In genomic region chr6:56683882-56684281, GRCh38 we compare ENCODE assay signal across 11 cellular contexts. TPM values are rescaled to one million over a fixed set of nuclear protein-coding genes. Genes with fewer than 3 reads are reported as not detected.
DNase-seq lines count a peak whose midpoint lies in the region; ATAC-seq and TF ChIP-seq lines count a peak whose summit lies in the region.
"Had no signal": no experiment of that assay in that cellular context is flagged by ENCODE, and none has a peak within 500 bp of the region (broad histone marks: within the 10 kb centered on the region; RNA-seq: fewer than 3 reads in every experiment).

No MANE protein-coding gene starts in this region.

- POLR2A ChIA-PET in PC-9 (lab: Charles Lee; ENCODE audit: unreplicated experiment): interaction anchor here (0.8 kb wide), 1 partner anchor 9 kb away, joined by 5 read pairs; no protein-coding TSS in a partner anchor

- CTCF ChIA-PET in PC-9 (lab: Charles Lee): interaction anchor here (0.5 kb wide), 1 partner anchor 58 kb away, joined by 3 read pairs; no protein-coding TSS in a partner anchor

- no peaks in the 10 kb centered on the region for H3K9me3 ChIP-seq in PC-9 (ENCODE audit: insufficient read depth, low read depth)
- H3K9me3 ChIP-seq in esophagus squamous epithelium: no peaks in the 10 kb centered on the region

- H3K27ac ChIP-seq in PC-9: no peak overlapping the region
- H3K27ac ChIP-seq in esophagus squamous epithelium: peak overlapping the region in 3 of 4 donors; percentile 11 to 34 (median 23)
- H3K27ac ChIP-seq: cardiac muscle cell had no signal

- H3K36me3 ChIP-seq in PC-9 (ENCODE audit: low read depth) (no peaks in the 10 kb centered on the region), esophagus squamous epithelium (no peaks in the 10 kb centered on the region)
- H3K36me3 ChIP-seq: cardiac muscle cell had no signal

- 0 out of 2 replicates have a peak, but pooled peaks cover 9% of the 10 kb centered on the region for H3K79me2 ChIP-seq in PC-9 (ENCODE audit: low read depth)

- intact Hi-C loops in PC-9 (cut with micrococcal nuclease; ENCODE audit: unreplicated experiment): no loop called here
- intact Hi-C loops in esophagus squamous epithelium (cut with DNase I): no loop called here

- no peaks in the 10 kb centered on the region for H4K20me1 ChIP-seq in PC-9 (ENCODE audit: insufficient read depth)

- no TSS peak for BruUV-seq in PC-9 (replicated peaks; lab: Mats Ljungman, UMichigan)

- H3K4me3 ChIP-seq in PC-9: no peak overlapping the region
- H3K4me3 ChIP-seq in esophagus squamous epithelium: no peak overlapping the region
- H3K4me3 ChIP-seq: cardiac muscle cell had no signal

- TF ChIP-seq CTCF in PC-9 (conservative IDR thresholded peaks at IDR 0.05) (no peak), esophagus squamous epithelium (IDR thresholded peaks at IDR 0.05) (no peak)

- H3K27me3 ChIP-seq in PC-9 (ENCODE audit: insufficient read depth, low read depth) (no peaks in the 10 kb centered on the region), esophagus squamous epithelium (no peaks in the 10 kb centered on the region)
- H3K27me3 ChIP-seq: cardiac muscle cell had no signal

- WGBS in esophagus squamous epithelium, 2 donors: 59 to 63% methylated on average over 1 of the region's 1 CpG

- H2AFZ ChIP-seq in PC-9: no peak overlapping the region

- no peak for TF ChIP-seq POLR2A in esophagus squamous epithelium (IDR thresholded peaks at IDR 0.05)

- ATAC-seq in HG03565 (IDR thresholded peaks at IDR 0.05; ENCODE audit: unreplicated experiment): no peak

- H3K4me1 ChIP-seq in PC-9 (replicated peaks; ENCODE audit: insufficient read depth) (peaks cover 21% of the 10 kb centered on the region), esophagus squamous epithelium (peaks cover 0 to 24% (median 0%) of the 10 kb centered on the region in 3 donors)

- no peaks in the 10 kb centered on the region for H3K9me2 ChIP-seq in PC-9 (ENCODE audit: insufficient read depth)

- peak; percentile 74 for DNase-seq in AG20443 (ENCODE audit: low spot score)
- peak; percentile 14 to 80 for DNase-seq in PC-9
- DNase-seq in esophagus squamous epithelium (lab: John Stamatoyannopoulos, UW): no peak
- DNase-seq in myocyte (ENCODE audit: low read depth): peak; percentile 94
- no peak for DNase-seq in stimulated activated CD4-positive, alpha-beta T cell treated with anti-CD3 and anti-CD28 coated beads, Interleukin-2, amount 100 ng/mL, for 24 hours
- DNase-seq in GF-D8 (lab: John Stamatoyannopoulos, UW): no peak
- no peak for DNase-seq in activated CD4-positive, CD25-positive, alpha-beta regulatory T cell treated with anti-CD3 and anti-CD28 coated beads, Interleukin-2, amount 50 U/mL, for 72 hours
- DNase-seq: DMS79, NCI-H524 had no signal

- H3F3A ChIP-seq in PC-9 (ENCODE audit: insufficient read depth, low read depth): peaks cover 6% of the 10 kb centered on the region; the same call in 1 of the 2 replicates

- H3K4me2 ChIP-seq in PC-9: no peak overlapping the region

RNA-seq across cellular contexts. Expression of gene DST, which starts 41.2 kb away (rescaled TPM):
- 217 and 237 TPM in 2 replicates for total RNA-seq in PC-9 (2021)
- total RNA-seq in esophagus squamous epithelium: 100 to 1,000 TPM; 134 to 468 (median 175) TPM
- 398 and 500 TPM in 2 replicates for total RNA-seq in myocyte
- 126 TPM for polyA plus RNA-seq in myocyte (2012)

Comparison
In these comparisons a context has a peak if more than half of its experiments do, and no peak if none do; other contexts are left out.
1. DNase-seq: peak in AG20443 (single experiment), PC-9 (2 of 2) and myocyte (single experiment); none in esophagus squamous epithelium (single experiment), stimulated activated CD4-positive, alpha-beta T cell treated with anti-CD3 and anti-CD28 coated beads, Interleukin-2, amount 100 ng/mL, for 24 hours (0 of 2), GF-D8 (single experiment) and activated CD4-positive, CD25-positive, alpha-beta regulatory T cell treated with anti-CD3 and anti-CD28 coated beads, Interleukin-2, amount 50 U/mL, for 72 hours (single experiment).